In genomic region chr12:124434364-124434763, GRCh38 we compare ENCODE assay signal across 22 cellular contexts.
A peak's percentile ranks its signal among the peaks of the same experiment; 100 is the strongest.
DNase-seq lines count a peak whose midpoint lies in the region; ATAC-seq and TF ChIP-seq lines count a peak whose summit lies in the region.
"Had no signal": no experiment of that assay in that cellular context is flagged by ENCODE, and none has a peak within 500 bp of the region (broad histone marks: within the 10 kb centered on the region; RNA-seq: fewer than 3 reads in every experiment).

No MANE protein-coding gene starts in this region.

- H3K4me3 Mint-ChIP-seq in WTC11, result peak overlapping the region; percentile 33
- H3K4me3 Mint-ChIP-seq in endothelial cell (ENCODE audit: unreplicated experiment), result no peak overlapping the region
- H3K4me3 Mint-ChIP-seq: CD4-positive, CD25-positive, alpha-beta regulatory T cell; naive thymus-derived CD8-positive, alpha-beta T cell; T-helper 2 cell treated with Interferon-gamma antibody and Interleukin-4, amounts not matched to agents 5 μg/mL and 100 μg/mL, for 36 hours had no signal

- H3K36me3 ChIP-seq in H7 (replicated peaks; ENCODE audit: control insufficient read depth, insufficient read depth, low read length) (peaks cover 4% of the 10 kb centered on the region), iPS-18a (ENCODE audit: control insufficient read depth, low read depth, low read length) (peaks cover 14% of the 10 kb centered on the region), neuronal stem cell (replicated peaks in 1 of 2; ENCODE audit: control insufficient read depth in 2 of 2, insufficient read depth in 2 of 2, low read length in 2 of 2) (peaks cover 13 to 14% of the 10 kb centered on the region in 2 donors), right lobe of liver (peaks cover 0 to 7% (median 3%) of the 10 kb centered on the region in 4 donors)

- H3K9me3 ChIP-seq in iPS-18a (ENCODE audit: control insufficient read depth, low read depth, low read length) (no peaks in the 10 kb centered on the region), neuronal stem cell (replicated peaks in 1 of 2; ENCODE audit: control insufficient read depth in 2 of 2, insufficient read depth in 1 of 2, low read depth in 1 of 2, low read length in 2 of 2) (peaks cover 0 to 5% of the 10 kb centered on the region in 2 donors), right lobe of liver (no peaks in the 10 kb centered on the region)
- H3K9me3 ChIP-seq: HAP-1, SK-N-SH had no signal

- peaks cover 25% of the 10 kb centered on the region for H3K36me3 Mint-ChIP-seq in WTC11
- H3K36me3 Mint-ChIP-seq in endothelial cell (ENCODE audit: low read depth, unreplicated experiment), result peaks cover 7% of the 10 kb centered on the region

- H2AFZ ChIP-seq in neuronal stem cell (ENCODE audit: low read length), result peak overlapping the region; percentile 1

- H3K14ac ChIP-seq in neuronal stem cell (ENCODE audit: low read length), result no peak overlapping the region

- POLR2A ChIA-PET in WTC11 (lab: Charles Lee), result interaction anchor here (1.0 to 1.2 kb wide), 2 partner anchors 24 to 28 kb away, joined by 3 read pairs; no protein-coding TSS in a partner anchor

- H3K9me3 Mint-ChIP-seq in WTC11, result peaks cover 10% of the 10 kb centered on the region
- no peaks in the 10 kb centered on the region for H3K9me3 Mint-ChIP-seq in endothelial cell (ENCODE audit: unreplicated experiment)
- H3K9me3 Mint-ChIP-seq: CD4-positive, CD25-positive, alpha-beta regulatory T cell; naive thymus-derived CD8-positive, alpha-beta T cell had no signal

- H3K23ac ChIP-seq in neuronal stem cell (ENCODE audit: low read depth, low read length, poor library complexity), result no peak overlapping the region

- H3K4me1 Mint-ChIP-seq in WTC11 (peaks cover 21% of the 10 kb centered on the region), endothelial cell (ENCODE audit: unreplicated experiment) (no peaks in the 10 kb centered on the region)

- H3K9ac ChIP-seq in iPS-18a (ENCODE audit: low read length), result peak overlapping the region; percentile 22
- no peak overlapping the region for H3K9ac ChIP-seq in neuronal stem cell (ENCODE audit: low read depth, low read length, poor library complexity)
- H3K9ac ChIP-seq: SK-N-SH had no signal

- no peak overlapping the region for H4K91ac ChIP-seq in neuronal stem cell (ENCODE audit: low read depth, low read length, poor library complexity)

- intact Hi-C loops in right lobe of liver (cut with DNase I), result no loop called here

- H3K4me2 ChIP-seq in neuronal stem cell (ENCODE audit: insufficient read depth, low read length, poor library complexity, severe bottlenecking), result peak overlapping the region; percentile 52
- H3K4me2 ChIP-seq: SK-N-SH had no signal

- H2BK12ac ChIP-seq in neuronal stem cell (ENCODE audit: low read length), result no peak overlapping the region

- CTCF ChIA-PET in WTC11 (lab: Charles Lee), result interaction anchor here (0.6 to 1.2 kb wide), 8 partner anchors 17 to 330 kb away, joined by 3 to 4 read pairs (median 3); no protein-coding TSS in a partner anchor

- no peak overlapping the region for H3K4ac ChIP-seq in neuronal stem cell (ENCODE audit: low read length)

- no peak overlapping the region for H3K18ac ChIP-seq in neuronal stem cell (ENCODE audit: low read length)

- H3K4me3 ChIP-seq in H7 (ENCODE audit: insufficient read depth, low read depth, low read length) (no peak overlapping the region), iPS-18a (ENCODE audit: low read length) (peak overlapping the region; percentile 13), neuronal stem cell (ENCODE audit: low read length in 2 of 2) (no peak overlapping the region), right lobe of liver (no peak overlapping the region)
- H3K4me3 ChIP-seq: coronary artery, HAP-1 had no signal

- no peaks in the 10 kb centered on the region for H3K27me3 Mint-ChIP-seq in WTC11 (ENCODE audit: low read depth)
- H3K27me3 Mint-ChIP-seq in endothelial cell (ENCODE audit: unreplicated experiment), result peaks cover 19% of the 10 kb centered on the region
- H3K27me3 Mint-ChIP-seq: CD4-positive, CD25-positive, alpha-beta regulatory T cell; naive thymus-derived CD8-positive, alpha-beta T cell had no signal

- H2BK120ac ChIP-seq in neuronal stem cell (ENCODE audit: low read depth, low read length), result no peak overlapping the region

- no peak overlapping the region for H4K8ac ChIP-seq in neuronal stem cell (ENCODE audit: low read depth, low read length)

- H2AK5ac ChIP-seq in neuronal stem cell (ENCODE audit: low read depth, low read length), result peak overlapping the region; percentile 60

- H2BK15ac ChIP-seq in neuronal stem cell (ENCODE audit: low read length), result no peak overlapping the region

- H3K27me3 ChIP-seq in H7 (ENCODE audit: control insufficient read depth, insufficient read depth, low read length), result no peaks in the 10 kb centered on the region
- no peaks in the 10 kb centered on the region for H3K27me3 ChIP-seq in iPS-18a (ENCODE audit: control insufficient read depth, insufficient read depth, low read length)
- peaks cover 0 to 2% (median 0%) of the 10 kb centered on the region in 3 experiments for H3K27me3 ChIP-seq in neuronal stem cell (ENCODE audit: control insufficient read depth in 3 of 3, insufficient read depth in 3 of 3, low read depth in 1 of 3, low read length in 3 of 3)
- no peaks in the 10 kb centered on the region for H3K27me3 ChIP-seq in right lobe of liver

- TF ChIP-seq POLR2A in right lobe of liver (IDR thresholded peaks at IDR 0.05), result no peak

- peaks cover 14% of the 10 kb centered on the region for H3K4me1 ChIP-seq in iPS-18a (ENCODE audit: control insufficient read depth, low read depth, low read length)
- H3K4me1 ChIP-seq in neuronal stem cell (ENCODE audit: control insufficient read depth in 2 of 2, insufficient read depth in 1 of 2, low read depth in 1 of 2, low read length in 2 of 2), result peaks cover 22 to 24% of the 10 kb centered on the region in 2 donors
- no peaks in the 10 kb centered on the region for H3K4me1 ChIP-seq in right lobe of liver
- H3K4me1 ChIP-seq: HAP-1 had no signal

- H3K27ac ChIP-seq in iPS-18a (ENCODE audit: low read length) (no peak overlapping the region), neuronal stem cell (replicated peaks; ENCODE audit: low read length) (peak overlapping the region; percentile 39), right lobe of liver (no peak overlapping the region)

- peaks cover 5% of the 10 kb centered on the region for H3K79me1 ChIP-seq in neuronal stem cell (ENCODE audit: low read depth, low read length)

- WGBS in neuronal stem cell (ENCODE audit: extremely low coverage in 2 of 2, insufficient read length in 2 of 2, insufficient replicate concordance in 1 of 2), 2 donors, result no CpG with 5 or more reads among the region's 8 CpGs
- 77% methylated on average over 6 of the region's 8 CpGs for WGBS in right lobe of liver (ENCODE audit: insufficient coverage, low coverage, low lambda C conversion rate, missing lambda C conversion rate)

- TF ChIP-seq CTCF in WTC11 (IDR thresholded peaks at IDR 0.05) (no peak), right lobe of liver (IDR thresholded peaks at IDR 0.05) (no peak), endothelial cell (IDR thresholded peaks at IDR 0.05; ENCODE audit: unreplicated experiment) (no peak)

- ATAC-seq in WTC11, result peak; percentile 26
- ATAC-seq in right lobe of liver, result no peak
- ATAC-seq: naive thymus-derived CD8-positive, alpha-beta T cell had no signal

- DNase-seq in H7 (peak; percentile 87), WTC11 (ENCODE audit: low spot score) (no peak), neuronal stem cell (ENCODE audit: low spot score) (no peak), right lobe of liver (no peak), NCI-H1417 treated with DMSO at 0.1 percent for 48 hours (lab: John Stamatoyannopoulos, UW) (no peak), NCI-H2196 treated with DMSO at 0.1 percent for 48 hours (lab: John Stamatoyannopoulos, UW; ENCODE audit: unreplicated experiment) (no peak), endothelial cell (ENCODE audit: low spot score) (no peak)
- DNase-seq: activated gamma-delta T cell; CD4-positive, CD25-positive, alpha-beta regulatory T cell; KBM-7; kidney glomerular epithelial cell; naive thymus-derived CD8-positive, alpha-beta T cell; NCI-H1436 treated with DMSO at 0.1 percent for 48 hours; NCI-H524 treated with DMSO at 0.1 percent for 48 hours; stimulated activated CD4-positive, alpha-beta T cell treated with anti-CD3 and anti-CD28 coated beads, Interleukin-2, amount 100 ng/mL, for 48 hours; stimulated activated naive CD4-positive, alpha-beta T cell; WERI-Rb-1 had no signal

- H3K27ac Mint-ChIP-seq in WTC11 (peak overlapping the region; percentile 84), endothelial cell (ENCODE audit: unreplicated experiment) (no peak overlapping the region)
- H3K27ac Mint-ChIP-seq: T-helper 2 cell treated with Interferon-gamma antibody and Interleukin-4, amounts not matched to agents 5 μg/mL and 100 μg/mL, for 36 hours had no signal

- peak overlapping the region; percentile 19 for H2BK5ac ChIP-seq in neuronal stem cell (ENCODE audit: low read length)

TF ChIP-seq in WTC11, 78 proteins besides CTCF, POLR2A, EP300 and RAD21:
- no peak for TF ChIP-seq FOXP1 (CRISPR knock-in tag; IDR thresholded peaks at IDR 0.05; ENCODE audit: borderline replicate concordance)
- TF ChIP-seq ZNF423 (CRISPR knock-in tag; IDR thresholded peaks at IDR 0.05), result peak; percentile 95
- 0 out of 2 replicates have a peak, but pooled peaks have one; percentile 29 for TF ChIP-seq TEAD1 (CRISPR knock-in tag; IDR thresholded peaks at IDR 0.05)
